ENCODE assay signal across 1 cellular context in the genomic region with DNA sequence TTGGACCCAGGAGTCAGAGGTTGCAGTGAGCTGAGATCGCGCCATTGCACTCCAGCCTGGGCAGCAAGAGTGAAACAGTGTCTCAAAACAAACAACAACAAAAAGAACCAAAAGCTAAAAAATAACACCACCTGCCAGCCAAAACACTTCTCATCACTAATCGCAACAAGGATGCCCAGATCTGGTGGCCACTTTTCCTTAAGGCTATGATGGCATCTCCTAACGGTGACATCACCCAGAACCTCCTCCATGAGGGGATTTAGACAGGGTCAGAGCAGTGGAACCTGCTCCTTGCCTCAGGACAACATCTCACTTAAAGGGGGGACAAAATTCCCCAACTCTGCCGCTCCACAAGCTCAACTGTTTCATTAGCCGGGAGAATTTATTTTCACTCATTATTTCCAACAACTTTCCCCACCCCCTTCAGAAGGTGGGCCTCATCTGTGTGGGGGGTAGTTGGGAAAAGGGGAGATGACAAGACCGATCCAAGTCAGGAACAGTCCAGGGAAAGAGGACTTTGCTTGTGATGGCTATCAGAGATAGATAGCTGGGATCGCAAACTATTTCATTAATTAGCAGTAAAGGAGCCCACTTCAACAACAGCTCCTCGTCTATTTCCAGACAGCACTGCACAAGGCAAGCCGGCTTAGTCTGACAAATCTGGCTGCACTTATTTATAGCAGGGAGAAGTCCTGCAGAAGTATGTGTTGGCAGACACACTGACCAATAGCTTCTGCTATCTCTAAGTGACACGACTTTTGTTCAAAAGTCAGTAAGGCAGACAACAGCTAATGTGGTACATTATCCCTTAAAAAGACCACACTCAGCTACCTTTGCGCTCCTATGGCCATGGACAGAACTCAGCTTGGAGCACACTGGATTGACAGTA.
TF ChIP-seq lines count a peak whose summit lies in the region.

No MANE protein-coding gene starts in this region.

TF ChIP-seq in GM23338, 12 proteins besides CTCF, POLR2A, EP300 and RAD21 (continued from another document):
- TF ChIP-seq, protein P1, sequence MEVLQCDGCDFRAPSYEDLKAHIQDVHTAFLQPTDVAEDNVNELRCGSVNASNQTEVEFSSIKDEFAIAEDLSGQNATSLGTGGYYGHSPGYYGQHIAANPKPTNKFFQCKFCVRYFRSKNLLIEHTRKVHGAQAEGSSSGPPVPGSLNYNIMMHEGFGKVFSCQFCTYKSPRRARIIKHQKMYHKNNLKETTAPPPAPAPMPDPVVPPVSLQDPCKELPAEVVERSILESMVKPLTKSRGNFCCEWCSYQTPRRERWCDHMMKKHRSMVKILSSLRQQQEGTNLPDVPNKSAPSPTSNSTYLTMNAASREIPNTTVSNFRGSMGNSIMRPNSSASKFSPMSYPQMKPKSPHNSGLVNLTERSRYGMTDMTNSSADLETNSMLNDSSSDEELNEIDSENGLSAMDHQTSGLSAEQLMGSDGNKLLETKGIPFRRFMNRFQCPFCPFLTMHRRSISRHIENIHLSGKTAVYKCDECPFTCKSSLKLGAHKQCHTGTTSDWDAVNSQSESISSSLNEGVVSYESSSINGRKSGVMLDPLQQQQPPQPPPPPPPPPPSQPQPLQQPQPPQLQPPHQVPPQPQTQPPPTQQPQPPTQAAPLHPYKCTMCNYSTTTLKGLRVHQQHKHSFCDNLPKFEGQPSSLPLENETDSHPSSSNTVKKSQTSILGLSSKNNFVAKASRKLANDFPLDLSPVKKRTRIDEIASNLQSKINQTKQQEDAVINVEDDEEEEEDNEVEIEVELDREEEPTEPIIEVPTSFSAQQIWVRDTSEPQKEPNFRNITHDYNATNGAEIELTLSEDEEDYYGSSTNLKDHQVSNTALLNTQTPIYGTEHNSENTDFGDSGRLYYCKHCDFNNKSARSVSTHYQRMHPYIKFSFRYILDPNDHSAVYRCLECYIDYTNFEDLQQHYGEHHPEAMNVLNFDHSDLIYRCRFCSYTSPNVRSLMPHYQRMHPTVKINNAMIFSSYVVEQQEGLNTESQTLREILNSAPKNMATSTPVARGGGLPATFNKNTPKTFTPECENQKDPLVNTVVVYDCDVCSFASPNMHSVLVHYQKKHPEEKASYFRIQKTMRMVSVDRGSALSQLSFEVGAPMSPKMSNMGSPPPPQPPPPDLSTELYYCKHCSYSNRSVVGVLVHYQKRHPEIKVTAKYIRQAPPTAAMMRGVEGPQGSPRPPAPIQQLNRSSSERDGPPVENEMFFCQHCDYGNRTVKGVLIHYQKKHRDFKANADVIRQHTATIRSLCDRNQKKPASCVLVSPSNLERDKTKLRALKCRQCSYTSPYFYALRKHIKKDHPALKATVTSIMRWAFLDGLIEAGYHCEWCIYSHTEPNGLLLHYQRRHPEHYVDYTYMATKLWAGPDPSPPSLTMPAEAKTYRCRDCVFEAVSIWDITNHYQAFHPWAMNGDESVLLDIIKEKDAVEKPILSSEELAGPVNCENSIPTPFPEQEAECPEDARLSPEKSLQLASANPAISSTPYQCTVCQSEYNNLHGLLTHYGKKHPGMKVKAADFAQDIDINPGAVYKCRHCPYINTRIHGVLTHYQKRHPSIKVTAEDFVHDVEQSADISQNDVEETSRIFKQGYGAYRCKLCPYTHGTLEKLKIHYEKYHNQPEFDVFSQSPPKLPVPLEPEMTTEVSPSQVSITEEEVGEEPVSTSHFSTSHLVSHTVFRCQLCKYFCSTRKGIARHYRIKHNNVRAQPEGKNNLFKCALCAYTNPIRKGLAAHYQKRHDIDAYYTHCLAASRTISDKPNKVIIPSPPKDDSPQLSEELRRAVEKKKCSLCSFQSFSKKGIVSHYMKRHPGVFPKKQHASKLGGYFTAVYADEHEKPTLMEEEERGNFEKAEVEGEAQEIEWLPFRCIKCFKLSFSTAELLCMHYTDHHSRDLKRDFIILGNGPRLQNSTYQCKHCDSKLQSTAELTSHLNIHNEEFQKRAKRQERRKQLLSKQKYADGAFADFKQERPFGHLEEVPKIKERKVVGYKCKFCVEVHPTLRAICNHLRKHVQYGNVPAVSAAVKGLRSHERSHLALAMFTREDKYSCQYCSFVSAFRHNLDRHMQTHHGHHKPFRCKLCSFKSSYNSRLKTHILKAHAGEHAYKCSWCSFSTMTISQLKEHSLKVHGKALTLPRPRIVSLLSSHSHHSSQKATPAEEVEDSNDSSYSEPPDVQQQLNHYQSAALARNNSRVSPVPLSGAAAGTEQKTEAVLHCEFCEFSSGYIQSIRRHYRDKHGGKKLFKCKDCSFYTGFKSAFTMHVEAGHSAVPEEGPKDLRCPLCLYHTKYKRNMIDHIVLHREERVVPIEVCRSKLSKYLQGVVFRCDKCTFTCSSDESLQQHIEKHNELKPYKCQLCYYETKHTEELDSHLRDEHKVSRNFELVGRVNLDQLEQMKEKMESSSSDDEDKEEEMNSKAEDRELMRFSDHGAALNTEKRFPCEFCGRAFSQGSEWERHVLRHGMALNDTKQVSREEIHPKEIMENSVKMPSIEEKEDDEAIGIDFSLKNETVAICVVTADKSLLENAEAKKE (CRISPR knock-in tag; IDR thresholded peaks at IDR 0.05), result no peak
- TF ChIP-seq EZH2 (IDR thresholded peaks at IDR 0.05; ENCODE audit: low read depth, unreplicated experiment) (no peak), ZNF114 (CRISPR knock-in tag; IDR thresholded peaks at IDR 0.05) (no peak), EZH2phosphoT487 (IDR thresholded peaks at IDR 0.05; ENCODE audit: unreplicated experiment) (no peak), STAT1 (IDR thresholded peaks at IDR 0.05; ENCODE audit: unreplicated experiment) (no peak)
